In genomic region chr17:17125136-17126084, GRCh38 we compare ENCODE assay signal across 9 cellular contexts.
DNase-seq lines count a peak whose midpoint lies in the region; ATAC-seq and TF ChIP-seq lines count a peak whose summit lies in the region.
"Had no signal": no experiment of that assay in that cellular context is flagged by ENCODE, and none has a peak within 500 bp of the region (broad histone marks: within the 10 kb centered on the region; RNA-seq: fewer than 3 reads in every experiment).

No MANE protein-coding gene starts in this region.

- H3K18ac ChIP-seq in mesenchymal stem cell (ENCODE audit: low read depth in 1 of 2, low read length in 2 of 2): no peak overlapping the region

- no peak overlapping the region for H3K23ac ChIP-seq in mesenchymal stem cell (ENCODE audit: low read length in 2 of 2)

- H3K36me3 ChIP-seq in WERI-Rb-1: peaks cover 39% of the 10 kb centered on the region
- H3K36me3 ChIP-seq in mesenchymal stem cell (ENCODE audit: control insufficient read depth in 1 of 2, insufficient read depth in 2 of 2, low read depth in 1 of 2, low read length in 2 of 2): peaks cover 37 to 40% of the 10 kb centered on the region in 2 experiments

- TF ChIP-seq CTCF in WERI-Rb-1 (IDR thresholded peaks at IDR 0.05; ENCODE audit: low read depth, low read length): no peak

- no peak overlapping the region for H3K4me3 ChIP-seq in WERI-Rb-1 (ENCODE audit: low read depth, low read length)
- H3K4me3 ChIP-seq in mesenchymal stem cell (ENCODE audit: insufficient read depth in 1 of 2, low read depth in 1 of 2, low read length in 2 of 2): peak overlapping the region in 1 of 2 experiments; percentile 3
- H3K4me3 ChIP-seq: hepatocyte had no signal

- DNase-seq in activated gamma-delta T cell treated with Interleukin-2 at 50 U/mL for 16 hours (peak; percentile 51), activated gamma-delta T cell (lab: John Stamatoyannopoulos, UW) (no peak), WERI-Rb-1 (peak; percentile 36), fibroblast of peridontal ligament (ENCODE audit: extremely low read depth) (peak; percentile 36), DMS79 treated with DMSO at 0.1 percent for 48 hours (lab: John Stamatoyannopoulos, UW) (no peak), mesenchymal stem cell (no peak)

- no peak overlapping the region for H2BK120ac ChIP-seq in mesenchymal stem cell (ENCODE audit: low read depth, low read length)

- H3K4me2 ChIP-seq in mesenchymal stem cell (ENCODE audit: low read length, poor library complexity, severe bottlenecking): no peak overlapping the region
- H3K4me2 ChIP-seq: hepatocyte had no signal

- no peak overlapping the region for H2AFZ ChIP-seq in mesenchymal stem cell (ENCODE audit: low read depth, low read length)
- H2AFZ ChIP-seq: hepatocyte had no signal

- peaks cover 24% of the 10 kb centered on the region for H3K4me1 ChIP-seq in mesenchymal stem cell (ENCODE audit: control insufficient read depth, insufficient read depth, low read depth, low read length)

- H3K27me3 ChIP-seq in WERI-Rb-1 (ENCODE audit: insufficient read depth, low read depth, severe bottlenecking) (no peaks in the 10 kb centered on the region), mesenchymal stem cell (ENCODE audit: control insufficient read depth in 1 of 2, insufficient read depth in 1 of 2, low read length in 2 of 2) (no peaks in the 10 kb centered on the region)
- H3K27me3 ChIP-seq: hepatocyte had no signal

- H2AK5ac ChIP-seq in mesenchymal stem cell (ENCODE audit: low read length, severe bottlenecking): no peak overlapping the region

- H3K4ac ChIP-seq in mesenchymal stem cell (ENCODE audit: low read depth in 1 of 2, low read length in 2 of 2): no peak overlapping the region

- no peak overlapping the region for H3K9ac ChIP-seq in mesenchymal stem cell (ENCODE audit: low read length)

- 93% methylated on average over 6 of the region's 6 CpGs for WGBS in mesenchymal stem cell

- no peaks in the 10 kb centered on the region for H3K9me3 ChIP-seq in WERI-Rb-1 (ENCODE audit: severe bottlenecking)
- H3K9me3 ChIP-seq in mesenchymal stem cell (ENCODE audit: control insufficient read depth, low read length): no peaks in the 10 kb centered on the region

- H3K14ac ChIP-seq in mesenchymal stem cell (ENCODE audit: low read length in 2 of 2): no peak overlapping the region

- no peak overlapping the region for H2BK5ac ChIP-seq in mesenchymal stem cell (ENCODE audit: low read depth, low read length, poor library complexity, severe bottlenecking)

- H4K8ac ChIP-seq in mesenchymal stem cell (ENCODE audit: low read length): no peak overlapping the region

- H2BK15ac ChIP-seq in mesenchymal stem cell (ENCODE audit: low read depth, poor library complexity, severe bottlenecking): no peak overlapping the region

- H4K91ac ChIP-seq in mesenchymal stem cell (ENCODE audit: low read length): no peak overlapping the region

- peaks cover 57% of the 10 kb centered on the region for H3K79me1 ChIP-seq in mesenchymal stem cell (replicated peaks; ENCODE audit: low read length, poor library complexity, severe bottlenecking)

- H2BK12ac ChIP-seq in mesenchymal stem cell (ENCODE audit: low read length in 2 of 2): no peak overlapping the region

- ATAC-seq in GM21723 (IDR thresholded peaks at IDR 0.05; ENCODE audit: unreplicated experiment): no peak

- H3K27ac ChIP-seq in WERI-Rb-1 (no peak overlapping the region), temporal lobe (ENCODE audit: low read depth, low read length) (peak overlapping the region; percentile 66), mesenchymal stem cell (ENCODE audit: low read length, poor library complexity, severe bottlenecking) (no peak overlapping the region)
- H3K27ac ChIP-seq: hepatocyte had no signal

Comparison
In these comparisons a context has a peak if more than half of its experiments do, and no peak if none do; other contexts are left out.
1. DNase-seq: peak in activated gamma-delta T cell treated with Interleukin-2 at 50 U/mL for 16 hours (single experiment), WERI-Rb-1 (single experiment) and fibroblast of peridontal ligament (single experiment); none in activated gamma-delta T cell (single experiment), DMS79 treated with DMSO at 0.1 percent for 48 hours (single experiment) and mesenchymal stem cell (single experiment).